8 cellular contexts compared by ENCODE assay signal in genomic region chr7:63009771-63010170, GRCh38.
"Had no signal": no experiment of that assay in that cellular context is flagged by ENCODE, and none has a peak within 500 bp of the region (broad histone marks: within the 10 kb centered on the region; RNA-seq: fewer than 3 reads in every experiment).

No MANE protein-coding gene starts in this region.

- H3K4me3 ChIP-seq: GM12878 had no signal

- DNase-seq: GDM1, GF-D8 had no signal

- FAIRE-seq: G401.6, GM12878, GM12891, GM12892, GM18507, GM19239 had no signal

- ATAC-seq: GM12878 had no signal
